In genomic region chr22:49589301-49589700, GRCh38 we compare ENCODE assay signal across 21 cellular contexts.
"Had no signal": no experiment of that assay in that cellular context is flagged by ENCODE, and none has a peak within 500 bp of the region (broad histone marks: within the 10 kb centered on the region; RNA-seq: fewer than 3 reads in every experiment).

No MANE protein-coding gene starts in this region.

- H3K4me3 ChIP-seq: adrenal gland, SK-N-MC had no signal

- H3K36me3 ChIP-seq: adrenal gland, WERI-Rb-1 had no signal

- ATAC-seq: activated CD4-positive, CD25-positive, alpha-beta regulatory T cell treated with anti-CD3 and anti-CD28 coated beads, Interleukin-2, amount 50 U/mL, for 24 hours; activated CD8-positive, alpha-beta T cell treated with anti-CD3 and anti-CD28 coated beads for 36 hours; PC-3; Right ventricle myocardium inferior; T-cell had no signal

- DNase-seq: activated CD4-positive, alpha-beta T cell treated with anti-CD3 and anti-CD28 coated beads for 4 hours; activated CD8-positive, alpha-beta T cell treated with anti-CD3 and anti-CD28 coated beads for 36 hours; activated effector memory CD4-positive, alpha-beta T cell treated with Interleukin-2 at 50 U/mL for 16 hours; activated naive CD4-positive, alpha-beta T cell treated with Interleukin-2 at 50 U/mL for 16 hours; activated naive CD8-positive, alpha-beta T cell treated with anti-CD3 and anti-CD28 coated beads, Interleukin-2, amount 10 ng/mL, durations not matched to agents 7 days and 5 days; adrenal gland; anterior cingulate cortex; caudate nucleus; Kasumi-1; KBM-7; NCI-H1105 treated with DMSO at 0.1 percent for 48 hours; NCI-H1436 treated with DMSO at 0.1 percent for 48 hours; NCI-H187; NCI-H2081; NCI-H524; PC-3; T-cell; WERI-Rb-1 had no signal

- H3K27ac ChIP-seq: adrenal gland, SK-N-MC, WERI-Rb-1 had no signal

- H3K4me1 ChIP-seq: adrenal gland had no signal

- H3K27me3 ChIP-seq: adrenal gland had no signal

- H3K9me3 ChIP-seq: adrenal gland had no signal
